ENCODE assay signal across 25 cellular contexts in genomic region chr2:219491278-219491967, GRCh38. TPM values are rescaled to one million over a fixed set of nuclear protein-coding genes. Genes with fewer than 3 reads are reported as not detected.
"Had no signal": no experiment of that assay in that cellular context is flagged by ENCODE, and none has a peak within 500 bp of the region (broad histone marks: within the 10 kb centered on the region; RNA-seq: fewer than 3 reads in every experiment).

No MANE protein-coding gene starts in this region.

- H3K9ac ChIP-seq: parathyroid adenoma had no signal

- H3K9me3 ChIP-seq: prostate gland, suprapubic skin, thyroid gland, upper lobe of left lung, uterus had no signal

- H3K4me1 ChIP-seq: prostate gland, uterus had no signal

- H3K79me2 ChIP-seq: parathyroid adenoma had no signal

- ATAC-seq: naive thymus-derived CD4-positive, alpha-beta T cell had no signal

- FAIRE-seq: endothelial cell of umbilical vein, small intestine had no signal

- DNase-seq: effector CD4-positive, alpha-beta T cell; endodermal cell; erythroblast; foreskin melanocyte; glutamatergic neuron; islet precursor cell; naive thymus-derived CD4-positive, alpha-beta T cell; nephron progenitor cell; retina; small intestine; stimulated activated CD4-positive, alpha-beta T cell treated with anti-CD3 and anti-CD28 coated beads, Interleukin-2, amount 100 ng/mL, for 48 hours; stimulated activated naive CD4-positive, alpha-beta T cell treated with Interleukin-2 at 50 U/mL for 16 hours; thyroid gland; upper lobe of left lung; uterus had no signal

- H2AFZ ChIP-seq: parathyroid adenoma had no signal

- H3K4me3 ChIP-seq: coronary artery, prostate gland, suprapubic skin, thyroid gland, upper lobe of left lung, uterus had no signal

- H3K36me3 ChIP-seq: prostate gland, suprapubic skin, thyroid gland, upper lobe of left lung, uterus had no signal

- H3K27ac ChIP-seq: parathyroid adenoma, prostate gland, suprapubic skin, thyroid gland, upper lobe of left lung, uterus had no signal

- H3K27me3 ChIP-seq: thyroid gland, uterus had no signal

RNA-seq across cellular contexts. Expression of gene ASIC4, which starts 22.9 kb away (rescaled TPM):
- total RNA-seq: dermis microvascular lymphatic vessel endothelial cell, endothelial cell of umbilical vein, lung microvascular endothelial cell, mesenteric fat pad, mononuclear cell, suprapubic skin, thyroid gland had no signal
- polyA plus RNA-seq: endothelial cell of umbilical vein; liver; naive thymus-derived CD4-positive, alpha-beta T cell had no signal

RNA-seq across cellular contexts. Expression of gene TMEM198, which starts 52.4 kb away (rescaled TPM):
- total RNA-seq: dermis microvascular lymphatic vessel endothelial cell, endothelial cell of umbilical vein, lung microvascular endothelial cell, mononuclear cell had no signal
- polyA plus RNA-seq: endothelial cell of umbilical vein; naive thymus-derived CD4-positive, alpha-beta T cell had no signal
